In the genomic region with DNA sequence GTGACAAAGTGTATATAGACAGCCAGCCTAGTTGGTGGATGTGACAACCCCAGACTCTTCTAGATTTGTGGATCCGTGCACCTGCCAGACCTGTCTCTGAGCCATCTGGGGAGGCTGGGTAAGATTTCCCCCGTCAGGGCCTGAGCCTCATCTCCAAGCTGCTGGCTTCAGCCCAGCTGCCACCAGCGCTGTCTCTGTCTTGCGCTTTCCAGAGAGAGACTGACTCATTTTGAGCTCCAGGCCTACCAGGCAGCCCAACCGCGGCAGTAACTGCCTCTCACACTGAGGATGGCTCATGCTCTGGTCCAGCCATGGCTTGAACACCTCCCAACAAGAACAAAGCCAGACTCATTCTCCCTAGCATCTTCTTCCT, we compare ENCODE assay signal across 8 cellular contexts. TPM values are rescaled to one million over a fixed set of nuclear protein-coding genes. Genes with fewer than 3 reads are reported as not detected.
DNase-seq lines count a peak whose midpoint lies in the region; ATAC-seq and TF ChIP-seq lines count a peak whose summit lies in the region.

No MANE protein-coding gene starts in this region.

- peak overlapping the region; percentile 96 to 99 for H3K27ac Mint-ChIP-seq in activated naive CD4-positive, alpha-beta T cell treated with anti-CD3 and anti-CD28 coated beads, Interleukin-2, amount 50 U/mL, for 72 hours
- H3K27ac Mint-ChIP-seq in mesothelial cell of epicardium, result peak overlapping the region; percentile 70

- H3K4me1 ChIP-seq in right atrium auricular region, result peaks cover 3 to 44% of the 10 kb centered on the region in 2 donors

- no peak overlapping the region for H3K27ac ChIP-seq in right atrium auricular region

- DNase-seq in cardiac septum (ENCODE audit: low spot score) (peak; percentile 61), right atrium auricular region (ENCODE audit: low spot score) (no peak), MG63 (peak; percentile 37), mesothelial cell of epicardium (ENCODE audit: low spot score in 2 of 2, unreplicated experiment in 2 of 2) (peak in 1 of 2 experiments; percentile 5), NCI-H446 (lab: John Stamatoyannopoulos, UW) (no peak), NCI-H1930 (lab: John Stamatoyannopoulos, UW) (no peak)
- peak; percentile 61 to 78 for DNase-seq in activated naive CD4-positive, alpha-beta T cell treated with anti-CD3 and anti-CD28 coated beads, Interleukin-2, amount 50 U/mL, for 72 hours (ENCODE audit: low spot score in 2 of 2)

- H3K4me3 ChIP-seq in right atrium auricular region (no peak overlapping the region), MG63 (no peak overlapping the region)

- no peaks in the 10 kb centered on the region for H3K9me3 ChIP-seq in right atrium auricular region
- no peaks in the 10 kb centered on the region for H3K9me3 ChIP-seq in MG63

- no peaks in the 10 kb centered on the region for H3K27me3 ChIP-seq in right atrium auricular region
- no peaks in the 10 kb centered on the region for H3K27me3 ChIP-seq in MG63

- peaks cover 27 to 39% of the 10 kb centered on the region in 2 donors for H3K36me3 Mint-ChIP-seq in activated naive CD4-positive, alpha-beta T cell treated with anti-CD3 and anti-CD28 coated beads, Interleukin-2, amount 50 U/mL, for 72 hours
- H3K36me3 Mint-ChIP-seq in mesothelial cell of epicardium, result peaks cover 8% of the 10 kb centered on the region

- peaks cover 29% of the 10 kb centered on the region for H3K4me1 Mint-ChIP-seq in mesothelial cell of epicardium

- ATAC-seq in activated naive CD4-positive, alpha-beta T cell treated with anti-CD3 and anti-CD28 coated beads, Interleukin-2, amount 50 U/mL, for 72 hours, result peak; percentile 39 to 50
- ATAC-seq in HG03135 (IDR thresholded peaks at IDR 0.05; ENCODE audit: unreplicated experiment), result no peak

- no peaks in the 10 kb centered on the region for H3K27me3 Mint-ChIP-seq in mesothelial cell of epicardium (ENCODE audit: low read depth)

- intact Hi-C loops in cardiac septum (cut with DNase I), result no loop called here

- peak overlapping the region; percentile 78 for H3K4me3 Mint-ChIP-seq in mesothelial cell of epicardium

- peaks cover 40% of the 10 kb centered on the region for H3K36me3 ChIP-seq in right atrium auricular region
- peaks cover 16% of the 10 kb centered on the region for H3K36me3 ChIP-seq in MG63

- TF ChIP-seq CTCF in right atrium auricular region (IDR thresholded peaks at IDR 0.05) (no peak), mesothelial cell of epicardium (IDR thresholded peaks at IDR 0.05; ENCODE audit: unreplicated experiment) (no peak)

- no peaks in the 10 kb centered on the region for H3K9me3 Mint-ChIP-seq in activated naive CD4-positive, alpha-beta T cell treated with anti-CD3 and anti-CD28 coated beads, Interleukin-2, amount 50 U/mL, for 72 hours
- no peaks in the 10 kb centered on the region for H3K9me3 Mint-ChIP-seq in mesothelial cell of epicardium

RNA-seq across cellular contexts. Expression of a gene that starts 26.4 kb away (rescaled TPM):
- total RNA-seq in cardiac septum, result 16.1 TPM
- total RNA-seq in right atrium auricular region, result 10 to 100 TPM; 12.2 to 14.2 TPM
- total RNA-seq in MG63 (2014; rRNA removed; shearing (Covaris generic); ENCODE audit: low replicate concordance), result 32.5 and 45.2 TPM in 2 replicates
- 10 to 100 TPM; 62.9 to 77.1 TPM for total RNA-seq in activated naive CD4-positive, alpha-beta T cell treated with anti-CD3 and anti-CD28 coated beads, Interleukin-2, amount 50 U/mL, for 72 hours
- 27.3 to 30.5 TPM (median 28.5 TPM) in 3 replicates for total RNA-seq in mesothelial cell of epicardium

RNA-seq across cellular contexts. Expression of a gene that starts 26.6 kb away (rescaled TPM):
- total RNA-seq in cardiac septum, result 13.5 TPM
- total RNA-seq in right atrium auricular region, result 1 to 10 TPM; 7.0 to 8.2 TPM
- 2.6 and 3.7 TPM in 2 replicates for total RNA-seq in MG63 (2014; rRNA removed; shearing (Covaris generic); ENCODE audit: low replicate concordance)
- total RNA-seq in activated naive CD4-positive, alpha-beta T cell treated with anti-CD3 and anti-CD28 coated beads, Interleukin-2, amount 50 U/mL, for 72 hours, result 1 to 10 TPM; 2.9 to 7.2 TPM
- total RNA-seq in mesothelial cell of epicardium, result 16.2 to 18.4 TPM (median 18.3 TPM) in 3 replicates

Comparison
In these comparisons a context has a peak if more than half of its experiments do, and no peak if none do; other contexts are left out.
1. DNase-seq: peak in cardiac septum (single experiment), MG63 (single experiment) and activated naive CD4-positive, alpha-beta T cell treated with anti-CD3 and anti-CD28 coated beads, Interleukin-2, amount 50 U/mL, for 72 hours (2 of 2); none in right atrium auricular region (single experiment), NCI-H446 (0 of 2) and NCI-H1930 (0 of 2).